19 cellular contexts compared by ENCODE assay signal in the genomic region with DNA sequence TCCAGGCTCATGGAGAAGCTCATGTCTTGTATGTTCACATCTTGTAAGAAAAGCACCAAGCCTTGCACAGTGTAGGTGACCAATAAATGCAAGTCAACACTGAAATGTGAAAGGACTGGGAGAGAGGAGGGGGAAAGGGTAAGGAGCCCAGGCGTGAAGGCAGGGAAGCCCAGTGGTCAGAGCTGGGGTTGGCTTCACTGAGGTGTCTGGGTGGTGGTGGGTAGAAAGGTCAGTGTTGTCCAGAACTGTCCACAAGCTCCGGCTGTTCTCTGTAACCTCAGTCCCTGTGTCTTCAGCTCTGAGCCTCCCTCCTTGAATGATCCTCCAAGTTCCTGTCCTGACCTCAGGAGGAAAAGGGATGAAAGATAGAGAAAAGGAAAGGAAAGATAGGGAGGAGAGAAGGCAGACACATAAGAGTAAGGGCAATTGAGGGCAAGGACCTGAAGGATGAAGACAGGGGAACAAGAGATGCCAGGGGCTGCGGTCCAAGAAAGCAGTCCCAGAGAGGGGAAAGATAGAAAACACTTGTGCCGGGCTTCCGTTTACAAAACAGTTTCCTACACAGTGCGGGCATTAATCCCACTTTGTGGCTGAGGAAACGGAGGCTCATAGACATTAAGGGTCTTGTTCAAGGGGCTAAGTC. TPM values are rescaled to one million over a fixed set of nuclear protein-coding genes. Genes with fewer than 3 reads are reported as not detected.
DNase-seq lines count a peak whose midpoint lies in the region; ATAC-seq and TF ChIP-seq lines count a peak whose summit lies in the region.
"Had no signal": no experiment of that assay in that cellular context is flagged by ENCODE, and none has a peak within 500 bp of the region (broad histone marks: within the 10 kb centered on the region; RNA-seq: fewer than 3 reads in every experiment).

No MANE protein-coding gene starts in this region.

- intact Hi-C loops in Right ventricle myocardium superior (cut with DNase I) = no loop called here
- intact Hi-C loops in left cardiac atrium (cut with DNase I) = no loop called here
- intact Hi-C loops in left ventricle myocardium superior (cut with micrococcal nuclease) = no loop called here
- intact Hi-C loops in vagina (cut with DNase I) = loop anchor here (2.0 kb wide), 1 partner anchor 25 kb away; no protein-coding TSS in a partner anchor

- peaks cover 12% of the 10 kb centered on the region for H3K36me3 ChIP-seq in rectal smooth muscle tissue (ENCODE audit: control insufficient read depth, insufficient read depth, low read length)
- H3K36me3 ChIP-seq in vagina = peaks cover 0 to 13% of the 10 kb centered on the region in 2 donors

- peaks cover 34% of the 10 kb centered on the region for H3K4me1 ChIP-seq in rectal smooth muscle tissue (ENCODE audit: control insufficient read depth, insufficient read depth, low read length)
- peaks cover 83% of the 10 kb centered on the region for H3K4me1 ChIP-seq in vagina

- no peak for TF ChIP-seq POLR2A in vagina (IDR thresholded peaks at IDR 0.05)

- TF ChIP-seq CTCF in vagina (IDR thresholded peaks at IDR 0.05) (no peak), foreskin fibroblast (IDR thresholded peaks at IDR 0.05; ENCODE audit: low read depth, low read length) (no peak)

- H3K27me3 ChIP-seq in rectal smooth muscle tissue (ENCODE audit: control insufficient read depth, insufficient read depth, low read length) (no peaks in the 10 kb centered on the region), vagina (no peaks in the 10 kb centered on the region)
- H3K27me3 ChIP-seq: testis had no signal

- H3K27ac ChIP-seq in rectal smooth muscle tissue (ENCODE audit: low read depth, low read length) = peak overlapping the region; percentile 71
- peak overlapping the region; percentile 94 for H3K27ac ChIP-seq in vagina
- H3K27ac ChIP-seq: SJSA1, testis had no signal

- peak; percentile 77 for DNase-seq in Right ventricle myocardium superior
- DNase-seq in left cardiac atrium = no peak
- DNase-seq in left ventricle myocardium superior = peak; percentile 76
- DNase-seq in vagina (ENCODE audit: extremely low spot score in 2 of 2) = peak in 1 of 2 donors; percentile 90
- DNase-seq in foreskin fibroblast = no peak
- no peak for DNase-seq in kidney glomerular epithelial cell (lab: John Stamatoyannopoulos, UW)
- DNase-seq: activated CD4-positive, alpha-beta T cell treated with anti-CD3 and anti-CD28 coated beads for 48 hours; activated naive CD8-positive, alpha-beta T cell treated with anti-CD3 and anti-CD28 coated beads, Interleukin-2, amount 50 U/mL, for 24 hours; activated T-cell treated with anti-CD3 and anti-CD28 coated beads for 4 hours; cerebellar nuclear complex; glutamatergic neuron; Kasumi-1; NCI-H1417 treated with DMSO at 0.1 percent for 48 hours; T-helper 9 cell; testis had no signal

- H3K9ac ChIP-seq in rectal smooth muscle tissue (ENCODE audit: low read length) = no peak overlapping the region

- ATAC-seq in Right ventricle myocardium superior (ENCODE audit: poor library complexity) (peak; percentile 18), left cardiac atrium (no peak), left ventricle myocardium superior (peak; percentile 30), HG02623 (IDR thresholded peaks at IDR 0.05; ENCODE audit: unreplicated experiment) (no peak)
- ATAC-seq: activated naive CD8-positive, alpha-beta T cell treated with anti-CD3 and anti-CD28 coated beads, Interleukin-2, amount 50 U/mL, for 24 hours; GM23338 had no signal

- H3K4me3 ChIP-seq in rectal smooth muscle tissue (ENCODE audit: low read length) = no peak overlapping the region
- H3K4me3 ChIP-seq in vagina = no peak overlapping the region
- no peak overlapping the region for H3K4me3 ChIP-seq in foreskin fibroblast (ENCODE audit: low read depth in 1 of 2, low read length in 2 of 2)
- H3K4me3 ChIP-seq: GM23338, SJSA1, testis had no signal

- H3K9me3 ChIP-seq in vagina = no peaks in the 10 kb centered on the region
- H3K9me3 ChIP-seq: SJSA1, testis had no signal

RNA-seq across cellular contexts. Expression of a gene that starts 2.4 kb away (rescaled TPM):
- total RNA-seq in Right ventricle myocardium superior (65.8 TPM), left cardiac atrium (100 to 1,000 TPM; 143 to 158 TPM), left ventricle myocardium superior (64.1 TPM), vagina (207 TPM)

RNA-seq across cellular contexts. Expression of a gene that starts 16.5 kb away (rescaled TPM):
- total RNA-seq in Right ventricle myocardium superior (21.5 TPM), left cardiac atrium (10 to 100 TPM; 35.4 to 36.2 TPM), left ventricle myocardium superior (26.8 TPM), vagina (76.6 TPM)

RNA-seq across cellular contexts. Expression of a gene that starts 18.5 kb away (rescaled TPM):
- total RNA-seq in Right ventricle myocardium superior = 2.5 TPM
- total RNA-seq in left cardiac atrium = 1 to 10 TPM; 2.6 TPM
- 2.6 TPM for total RNA-seq in left ventricle myocardium superior
- total RNA-seq in vagina = 2.7 TPM

RNA-seq across cellular contexts. Expression of a gene that starts 40.2 kb away (rescaled TPM):
- 0.51 TPM for total RNA-seq in Right ventricle myocardium superior
- total RNA-seq in left cardiac atrium = under 1 TPM; 0.77 to 0.97 TPM
- 0.27 TPM for total RNA-seq in left ventricle myocardium superior
- 8.8 TPM for total RNA-seq in vagina
- total RNA-seq: GM23338, SJSA1 had no signal

RNA-seq across cellular contexts. Expression of a gene that starts 42.4 kb away (rescaled TPM):
- total RNA-seq in Right ventricle myocardium superior (20.4 TPM), left cardiac atrium (10 to 100 TPM; 20.2 to 29.6 TPM), left ventricle myocardium superior (22.6 TPM), vagina (31.9 TPM)

Comparison
In these comparisons a context has a peak if more than half of its experiments do, and no peak if none do; other contexts are left out.
1. ATAC-seq: peak in Right ventricle myocardium superior (single experiment) and left ventricle myocardium superior (single experiment); none in left cardiac atrium (0 of 2) and HG02623 (single experiment).
2. DNase-seq: peak in Right ventricle myocardium superior (single experiment) and left ventricle myocardium superior (single experiment); none in left cardiac atrium (single experiment), foreskin fibroblast (0 of 2) and kidney glomerular epithelial cell (single experiment).